ENCODE assay signal across 25 cellular contexts in the genomic region with DNA sequence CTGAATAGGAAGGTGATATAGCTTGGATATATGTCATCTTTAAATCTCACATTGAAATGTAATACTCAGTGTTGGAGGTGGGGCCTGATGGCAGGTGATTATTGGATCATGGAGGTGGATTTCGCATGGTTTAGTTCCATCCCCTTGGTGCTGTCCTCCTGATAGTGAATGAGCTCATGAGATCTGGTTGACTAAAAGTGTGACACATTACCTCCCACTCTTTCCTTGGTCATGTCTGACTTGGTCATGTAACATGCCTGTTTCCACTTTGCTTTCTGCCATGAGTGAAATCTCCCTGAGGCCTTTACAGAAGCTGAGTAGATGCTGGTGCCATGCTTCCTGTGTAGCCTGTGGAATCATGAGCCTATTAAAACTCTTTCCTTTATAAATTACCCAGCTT.
"Had no signal": no experiment of that assay in that cellular context is flagged by ENCODE, and none has a peak within 500 bp of the region (broad histone marks: within the 10 kb centered on the region; RNA-seq: fewer than 3 reads in every experiment).

No MANE protein-coding gene starts in this region.

- H3K4me2 ChIP-seq: KMS-11 had no signal

- H3K9ac ChIP-seq: KMS-11 had no signal

- H3K4me3 ChIP-seq: SJSA1 had no signal

- FAIRE-seq: colon, RCC 7860 had no signal

- H3K36me3 ChIP-seq: brain microvascular endothelial cell, SJSA1 had no signal

- H3K27ac Mint-ChIP-seq: activated naive CD4-positive, alpha-beta T cell treated with anti-CD3 and anti-CD28 coated beads, Interleukin-2, amount 50 U/mL, for 72 hours; activated T-helper 1 cell treated with anti-CD3 and anti-CD28 coated beads, Interleukin-12 subunit alpha, Interleukin-12 subunit beta, Interleukin-2, Interleukin-4 antibody, amounts not matched to agents 30 ng/mL and 10 ng/mL and 1 ng/mL, durations not matched to agents 14 hours and 24 hours and 36 hours; T-helper 1 cell treated with Interleukin-12 subunit alpha and Interleukin-12 subunit beta and Interleukin-4 antibody, amounts not matched to agents 30 μg/mL and 1 μg/mL, for 36 hours; WTC11 had no signal

- H3K9me3 ChIP-seq: SJSA1 had no signal

- H3K9me3 Mint-ChIP-seq: activated naive CD4-positive, alpha-beta T cell treated with anti-CD3 and anti-CD28 coated beads, Interleukin-2, amount 50 U/mL, for 72 hours; activated T-helper 1 cell treated with anti-CD3 and anti-CD28 coated beads, Interleukin-12 subunit alpha, Interleukin-12 subunit beta, Interleukin-2, Interleukin-4 antibody, amounts not matched to agents 30 ng/mL and 10 ng/mL and 1 ng/mL, durations not matched to agents 14 hours and 24 hours and 36 hours; T-helper 1 cell treated with Interleukin-12 subunit alpha and Interleukin-12 subunit beta and Interleukin-4 antibody, amounts not matched to agents 30 μg/mL and 1 μg/mL, for 36 hours had no signal

- DNase-seq: activated CD4-positive, alpha-beta T cell treated with anti-CD3 and anti-CD28 coated beads, Interleukin-2, amount 50 U/mL, for 1 hour; activated effector memory CD4-positive, alpha-beta T cell treated with anti-CD3 and anti-CD28 coated beads, Interleukin-2, amount 50 U/mL, for 16 hours; activated naive CD4-positive, alpha-beta T cell treated with Interleukin-2 at 50 U/mL for 16 hours; brain microvascular endothelial cell; cerebellar nuclear complex; NCI-H1092; NCI-H1417; NCI-H2029; NCI-H2107; NCI-H2171 treated with DMSO at 0.1 percent for 48 hours; NCI-H345; NCI-H510A; NCI-H526 treated with DMSO at 0.1 percent for 48 hours; PC-3; SHP77; T-helper 9 cell had no signal

- H3K27me3 ChIP-seq: brain microvascular endothelial cell, SJSA1 had no signal

- H3K36me3 Mint-ChIP-seq: activated naive CD4-positive, alpha-beta T cell treated with anti-CD3 and anti-CD28 coated beads, Interleukin-2, amount 50 U/mL, for 72 hours; WTC11 had no signal

- H3K4me3 Mint-ChIP-seq: activated T-helper 1 cell treated with anti-CD3 and anti-CD28 coated beads, Interleukin-12 subunit alpha, Interleukin-12 subunit beta, Interleukin-2, Interleukin-4 antibody, amounts not matched to agents 30 ng/mL and 10 ng/mL and 1 ng/mL, durations not matched to agents 14 hours and 24 hours and 36 hours; T-helper 1 cell treated with Interleukin-12 subunit alpha and Interleukin-12 subunit beta and Interleukin-4 antibody, amounts not matched to agents 30 μg/mL and 1 μg/mL, for 36 hours; WTC11 had no signal

- H3K4me1 ChIP-seq: SJSA1 had no signal

- ATAC-seq: PC-3, SK-N-SH treated with all-trans-retinoic acid at 6 μM for 48 hours, WTC11 had no signal

- H3K27ac ChIP-seq: brain microvascular endothelial cell, KMS-11, SJSA1 had no signal
